Comparison of ENCODE assay signal across 8 cellular contexts in the genomic region with DNA sequence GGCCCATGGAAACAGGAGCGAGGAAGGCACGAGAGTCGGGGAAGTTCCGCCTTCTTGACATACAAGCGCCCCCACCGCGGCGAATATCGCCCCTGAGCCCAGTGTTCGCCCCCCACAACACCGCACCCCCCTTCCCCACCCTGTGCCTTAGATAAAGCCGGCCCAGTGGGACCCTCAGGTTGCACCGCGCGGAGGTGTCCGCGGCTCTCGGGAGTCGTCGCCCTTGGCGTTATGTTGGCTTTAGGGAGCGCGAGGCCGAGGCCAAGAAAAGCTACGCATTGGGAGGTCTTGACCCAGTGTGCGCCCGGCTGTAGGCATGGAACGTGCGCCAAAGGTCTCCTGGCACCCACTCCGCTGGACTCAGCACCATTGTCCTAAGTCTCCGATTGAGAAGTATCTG. TPM values are rescaled to one million over a fixed set of nuclear protein-coding genes. Genes with fewer than 3 reads are reported as not detected.
DNase-seq lines count a peak whose midpoint lies in the region; ATAC-seq and TF ChIP-seq lines count a peak whose summit lies in the region.

No MANE protein-coding gene starts in this region.

- TF ChIP-seq CTCF in body of pancreas (IDR thresholded peaks at IDR 0.05) (no peak), kidney epithelial cell (IDR thresholded peaks at IDR 0.05; ENCODE audit: insufficient read depth, low read length, poor library complexity, severe bottlenecking) (no peak)

- intact Hi-C loops in body of pancreas (cut with DNase I) = no loop called here

- 9 to 61% methylated on average over 2 to 27 of the region's 31 CpGs for WGBS in body of pancreas, 2 donors

- H3K4me3 ChIP-seq in HUES48 (ENCODE audit: low read depth, low read length) (peak overlapping the region; percentile 69), body of pancreas (peak overlapping the region; percentile 25 to 30), kidney epithelial cell (ENCODE audit: low read depth, low read length) (peak overlapping the region; percentile 87)

- peak overlapping the region; percentile 91 for H3K4me3 Mint-ChIP-seq in stimulated activated effector memory CD8-positive, alpha-beta T cell treated with anti-CD3 and anti-CD28 coated beads, Interleukin-12 subunit alpha, Interleukin-12 subunit beta, amount 100 ng/mL, for 72 hours

- peaks cover 33% of the 10 kb centered on the region for H3K4me1 Mint-ChIP-seq in stimulated activated effector memory CD8-positive, alpha-beta T cell treated with anti-CD3 and anti-CD28 coated beads, Interleukin-12 subunit alpha, Interleukin-12 subunit beta, amount 100 ng/mL, for 72 hours

- H3K27ac ChIP-seq in HUES48 (ENCODE audit: low read depth, low read length) (no peak overlapping the region), body of pancreas (peak overlapping the region in 3 of 4 donors; percentile 12 to 70 (median 70))

- peaks cover 28% of the 10 kb centered on the region for H3K9me3 Mint-ChIP-seq in stimulated activated effector memory CD8-positive, alpha-beta T cell treated with anti-CD3 and anti-CD28 coated beads, Interleukin-12 subunit alpha, Interleukin-12 subunit beta, amount 100 ng/mL, for 72 hours

- H3K36me3 Mint-ChIP-seq in stimulated activated effector memory CD8-positive, alpha-beta T cell treated with anti-CD3 and anti-CD28 coated beads, Interleukin-12 subunit alpha, Interleukin-12 subunit beta, amount 100 ng/mL, for 72 hours = peaks cover 36% of the 10 kb centered on the region

- peak in 1 of 4 donors; percentile 17 for DNase-seq in body of pancreas
- no peak for DNase-seq in kidney epithelial cell (ENCODE audit: low read depth)
- DNase-seq in stimulated activated effector memory CD8-positive, alpha-beta T cell treated with anti-CD3 and anti-CD28 coated beads, Interleukin-12 subunit alpha, Interleukin-12 subunit beta, amount 100 ng/mL, for 72 hours (ENCODE audit: low spot score in 2 of 2) = no peak
- no peak for DNase-seq in NCI-H1417 (lab: John Stamatoyannopoulos, UW)
- no peak for DNase-seq in middle frontal gyrus (ENCODE audit: extremely low spot score, low spot score)

- H3K9me3 ChIP-seq in HUES48 (ENCODE audit: control insufficient read depth, insufficient read depth, low read length) (peaks cover 42% of the 10 kb centered on the region), body of pancreas (peaks cover 0 to 35% (median 0%) of the 10 kb centered on the region in 3 donors)

- H3K27me3 ChIP-seq in HUES48 (ENCODE audit: control insufficient read depth, insufficient read depth, low read length) (peaks cover 5% of the 10 kb centered on the region; the same call in 1 of the 2 replicates), body of pancreas (no peaks in the 10 kb centered on the region), kidney epithelial cell (ENCODE audit: control insufficient read depth, insufficient read depth, low read length) (no peaks in the 10 kb centered on the region)

- H3K36me3 ChIP-seq in HUES48 (ENCODE audit: control insufficient read depth, insufficient read depth, low read length) (peaks cover 12% of the 10 kb centered on the region), body of pancreas (replicated peaks in 1 of 2; ENCODE audit: insufficient read depth in 1 of 2, low read depth in 2 of 2) (peaks cover 7 to 10% of the 10 kb centered on the region in 2 donors), kidney epithelial cell (ENCODE audit: control insufficient read depth, insufficient read depth, low read length) (peaks cover 1% of the 10 kb centered on the region)

- H3K9ac ChIP-seq in HUES48 (ENCODE audit: low read depth, low read length) = no peak overlapping the region

- no peak for TF ChIP-seq POLR2A in body of pancreas (IDR thresholded peaks at IDR 0.05)

- H3K27ac Mint-ChIP-seq in stimulated activated effector memory CD8-positive, alpha-beta T cell treated with anti-CD3 and anti-CD28 coated beads, Interleukin-12 subunit alpha, Interleukin-12 subunit beta, amount 100 ng/mL, for 72 hours = peak overlapping the region; percentile 96

- no peaks in the 10 kb centered on the region for H3K4me1 ChIP-seq in HUES48 (ENCODE audit: control insufficient read depth, insufficient read depth, low read length)
- peaks cover 17% of the 10 kb centered on the region for H3K4me1 ChIP-seq in body of pancreas

- ATAC-seq in body of pancreas = no peak
- no peak for ATAC-seq in stimulated activated effector memory CD8-positive, alpha-beta T cell treated with anti-CD3 and anti-CD28 coated beads, Interleukin-12 subunit alpha, Interleukin-12 subunit beta, amount 100 ng/mL, for 72 hours
- ATAC-seq in HG03565 (IDR thresholded peaks at IDR 0.05; ENCODE audit: unreplicated experiment) = no peak
- ATAC-seq in HG03196 (IDR thresholded peaks at IDR 0.05; ENCODE audit: unreplicated experiment) = no peak

RNA-seq across cellular contexts. Expression of a gene that starts 0.6 kb away (rescaled TPM):
- 1 to 10 TPM; 3.4 to 5.9 TPM for total RNA-seq in body of pancreas
- total RNA-seq in kidney epithelial cell = 4.2 and 4.8 TPM in 2 replicates

RNA-seq across cellular contexts. Expression of a gene that starts 10.9 kb away (rescaled TPM):
- total RNA-seq in body of pancreas (1 to 10 TPM; 4.6 to 8.6 TPM), kidney epithelial cell (5.0 and 5.8 TPM in 2 replicates)

RNA-seq across cellular contexts. Expression of a gene that starts 26.3 kb away (rescaled TPM):
- total RNA-seq in body of pancreas (10 to 100 TPM in 1 of 2 donors, 1 to 10 TPM in 1; 9.9 to 13.2 TPM), kidney epithelial cell (7.2 and 12.3 TPM in 2 replicates)

RNA-seq across cellular contexts. Expression of a gene that starts 32.1 kb away (rescaled TPM):
- total RNA-seq in body of pancreas = 10 to 100 TPM in 1 of 2 donors, 1 to 10 TPM in 1; 4.9 to 11.5 TPM
- total RNA-seq in kidney epithelial cell = 6.6 and 7.1 TPM in 2 replicates

RNA-seq across cellular contexts. Expression of a gene that starts 35.6 kb away (rescaled TPM):
- total RNA-seq in body of pancreas (10 to 100 TPM in 1 of 2 donors, 1 to 10 TPM in 1; 8.2 to 10.4 TPM), kidney epithelial cell (10.8 and 13.1 TPM in 2 replicates)

Comparison
In these comparisons a context has a peak if more than half of its experiments do, and no peak if none do; other contexts are left out.
1. H3K4me3 ChIP-seq: peak in every context shown above with its lines; median percentile 87 in kidney epithelial cell; 69 in HUES48; 28 in body of pancreas.